Comparison of ENCODE assay signal across 4 cellular contexts in the genomic region with DNA sequence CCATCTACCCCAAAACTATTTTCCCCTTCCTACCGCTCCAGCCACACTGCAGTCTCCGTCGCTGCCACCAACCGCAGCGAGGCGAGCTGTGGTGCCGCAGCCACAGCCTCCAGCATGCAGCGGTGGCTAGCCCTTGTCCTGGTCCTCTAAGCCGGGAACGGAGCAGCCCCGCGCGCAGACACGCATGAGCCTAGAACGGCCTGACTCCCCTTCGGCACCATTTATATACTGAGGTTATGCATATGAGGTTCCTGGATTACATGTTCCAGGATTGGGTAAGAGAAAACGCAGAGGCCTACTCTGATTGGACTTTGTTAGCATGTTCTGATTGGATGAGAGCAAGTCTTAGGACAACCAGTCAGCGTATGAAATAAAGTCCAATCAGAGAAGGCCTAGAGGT. TPM values are rescaled to one million over a fixed set of nuclear protein-coding genes. Genes with fewer than 3 reads are reported as not detected.
"Had no signal": no experiment of that assay in that cellular context is flagged by ENCODE, and none has a peak within 500 bp of the region (broad histone marks: within the 10 kb centered on the region; RNA-seq: fewer than 3 reads in every experiment).

No MANE protein-coding gene starts in this region.

RNA-seq across cellular contexts. Expression of a gene that starts 24.6 kb away (rescaled TPM):
- total RNA-seq: osteoblast, skeletal muscle tissue, urinary bladder had no signal
- polyA plus RNA-seq: neural cell had no signal
